25 cellular contexts compared by ENCODE assay signal in the genomic region with DNA sequence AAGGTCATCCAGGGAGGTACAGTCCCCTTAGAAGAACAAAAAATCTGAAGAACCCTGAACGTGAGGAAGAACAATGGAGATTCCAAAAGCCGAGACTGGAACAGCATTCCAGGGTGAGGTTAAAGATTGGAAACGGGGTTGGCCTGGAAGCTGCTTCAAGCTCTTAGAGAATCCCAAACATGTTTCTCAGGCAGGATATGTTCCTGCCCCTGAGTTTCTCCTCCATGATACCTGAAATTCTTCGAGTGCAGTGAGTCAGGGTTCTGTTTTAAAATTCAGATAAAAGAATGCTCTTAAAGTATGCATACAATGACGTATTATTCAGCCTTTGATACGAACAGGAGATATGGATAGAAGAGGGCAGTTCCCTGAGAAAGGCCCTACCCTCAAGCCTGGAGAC.
"Had no signal": no experiment of that assay in that cellular context is flagged by ENCODE, and none has a peak within 500 bp of the region (broad histone marks: within the 10 kb centered on the region; RNA-seq: fewer than 3 reads in every experiment).

No MANE protein-coding gene starts in this region.

- H3K27ac ChIP-seq: hepatocyte, left ventricle myocardium inferior, neural progenitor cell, neutrophil, right atrium auricular region, right lobe of liver, skin epidermis, stomach, testis, thyroid gland, transverse colon, upper lobe of right lung had no signal

- H2AFZ ChIP-seq: hepatocyte, neural progenitor cell had no signal

- H3K4me2 ChIP-seq: hepatocyte had no signal

- ATAC-seq: natural killer cell; stimulated activated naive B cell treated with anti-CD40 and anti-IgM and Interleukin-4, amounts not matched to agents 10 μg/mL and 1 μg/mL and 100 μg/mL, for 72 hours; stimulated activated naive CD8-positive, alpha-beta T cell treated with anti-CD3 and anti-CD28 coated beads, Interleukin-15, Interleukin-2, amounts not matched to agents 100 U/mL and 50 U/mL, for 24 hours; upper lobe of right lung had no signal

- H3K36me3 ChIP-seq: left ventricle myocardium inferior, neural progenitor cell, neutrophil, right atrium auricular region, right lobe of liver, stomach, thyroid gland, transverse colon, upper lobe of right lung had no signal

- H3K9ac ChIP-seq: neural progenitor cell had no signal

- DNase-seq: islet precursor cell; left ventricle myocardium inferior; naive B cell; natural killer cell; nephron progenitor cell; occipital lobe; right lobe of liver; stimulated activated CD4-positive, alpha-beta T cell treated with anti-CD3 and anti-CD28 coated beads, Interleukin-12 subunit alpha, Interleukin-12 subunit beta, amount 100 ng/mL, for 4 hours; stimulated activated CD4-positive, alpha-beta T cell treated with anti-CD3 and anti-CD28 coated beads, Interleukin-15, amount 100 ng/mL, for 24 hours; stimulated activated CD4-positive, alpha-beta T cell treated with anti-CD3 and anti-CD28 coated beads, Interleukin-2, amount 100 ng/mL, for 24 hours; stimulated activated CD4-positive, alpha-beta T cell treated with anti-CD3 and anti-CD28 coated beads, Interleukin-4, amount 100 ng/mL, for 1 hour; stimulated activated naive B cell treated with anti-CD40 and anti-IgM and Interleukin-4, amounts not matched to agents 10 μg/mL and 1 μg/mL and 100 μg/mL, for 72 hours; stimulated activated naive CD8-positive, alpha-beta T cell treated with anti-CD3 and anti-CD28 coated beads, Interleukin-15, Interleukin-2, amounts not matched to agents 100 U/mL and 50 U/mL, for 24 hours; stomach; testis; thyroid gland; transverse colon; upper lobe of right lung had no signal

- H3K9me3 ChIP-seq: left ventricle myocardium inferior, neutrophil, right atrium auricular region, right lobe of liver, stomach, testis, thyroid gland, transverse colon, upper lobe of right lung had no signal

- H3K4me1 ChIP-seq: left ventricle myocardium inferior, right atrium auricular region, right lobe of liver, stomach, testis, thyroid gland, transverse colon, upper lobe of right lung had no signal

- H3K4me3 ChIP-seq: hepatocyte, left ventricle myocardium inferior, lung, neural progenitor cell, right atrium auricular region, right lobe of liver, skin epidermis, stomach, testis, thyroid gland, transverse colon, upper lobe of right lung had no signal

- H3K27me3 ChIP-seq: hepatocyte, neural progenitor cell, neutrophil, right atrium auricular region, right lobe of liver, stomach, testis, thyroid gland, transverse colon had no signal

- FAIRE-seq: urothelium cell line had no signal

- H3K79me2 ChIP-seq: hepatocyte had no signal
